21 cellular contexts compared by ENCODE assay signal in genomic region chr10:102863660-102864059, GRCh38. TPM values are rescaled to one million over a fixed set of nuclear protein-coding genes. Genes with fewer than 3 reads are reported as not detected.
DNase-seq lines count a peak whose midpoint lies in the region; ATAC-seq, FAIRE-seq and TF ChIP-seq lines count a peak whose summit lies in the region.
"Had no signal": no experiment of that assay in that cellular context is flagged by ENCODE, and none has a peak within 500 bp of the region (broad histone marks: within the 10 kb centered on the region; RNA-seq: fewer than 3 reads in every experiment).

No MANE protein-coding gene starts in this region.

- TF ChIP-seq EP300 in GM12878 (IDR thresholded peaks at IDR 0.05; ENCODE audit: borderline replicate concordance in 1 of 2, control insufficient read depth in 1 of 2, low read depth in 2 of 2, low read length in 2 of 2) = no peak

- RAD21 ChIA-PET in GM12878 (lab: Charles Lee; ENCODE audit: unreplicated experiment) = no interaction called here

- no peaks in the 10 kb centered on the region for H3K27me3 ChIP-seq in GM12878 (replicated peaks in 1 of 2; ENCODE audit: control insufficient read depth in 2 of 2, insufficient read depth in 2 of 2, low read length in 1 of 2)
- no peaks in the 10 kb centered on the region for H3K27me3 ChIP-seq in left ventricle myocardium inferior (ENCODE audit: low read depth)

- DNase-seq in EH (ENCODE audit: low read depth) (peak; percentile 7), OCI-M1 (lab: John Stamatoyannopoulos, UW) (peak; percentile 55), GM12878 (ENCODE audit: low read depth, low spot score) (no peak), osteocyte (ENCODE audit: extremely low spot score, unreplicated experiment) (peak; percentile 5), iPS-NIHi11 (ENCODE audit: low spot score) (no peak), left ventricle myocardium inferior (no peak), occipital lobe (lab: John Stamatoyannopoulos, UW) (no peak)
- DNase-seq: ACHN, DMS53, GM23248, HCEC 1CT, KG1, NCI-H1092, NCI-H146, NCI-H2081, NCI-H524, Right ventricle myocardium superior had no signal

- CTCF ChIA-PET in GM12878 (lab: Yijun Ruan, JAX) = interaction anchor here (0.8 to 2.4 kb wide), 2 partner anchors 11 to 13 kb away, joined by 3 to 5 read pairs; no protein-coding TSS in a partner anchor

- intact Hi-C loops in GM12878 (cut with micrococcal nuclease; ENCODE audit: unreplicated experiment) = no loop called here
- intact Hi-C loops in left ventricle myocardium inferior (cut with micrococcal nuclease) = no loop called here

- POLR2A ChIA-PET in GM12878 (lab: Charles Lee) = no interaction called here

- H3K27ac ChIP-seq in GM12878 (ENCODE audit: control insufficient read depth, insufficient read depth) = no peak overlapping the region
- no peak overlapping the region for H3K27ac ChIP-seq in left ventricle myocardium inferior (replicated peaks)
- H3K27ac ChIP-seq: GM23248, SK-N-MC had no signal

- peaks cover under 1% of the 10 kb centered on the region for H3K4me1 Mint-ChIP-seq in osteocyte (ENCODE audit: unreplicated experiment)

- H3K4me3 ChIP-seq in GM12878 (no peak overlapping the region), left ventricle myocardium inferior (no peak overlapping the region)
- H3K4me3 ChIP-seq: GM23248, SK-N-MC had no signal

- peaks cover 21% of the 10 kb centered on the region for H3K36me3 Mint-ChIP-seq in osteocyte (ENCODE audit: unreplicated experiment)

- TF ChIP-seq RAD21 in GM12878 (IDR thresholded peaks at IDR 0.05; ENCODE audit: insufficient read depth, low read depth, low read length) = no peak

- 89% methylated on average over 2 of the region's 2 CpGs for WGBS in GM12878 (ENCODE audit: insufficient coverage, insufficient replicate concordance, low lambda C conversion rate, missing lambda C conversion rate)

- H3K9ac ChIP-seq in GM12878 (ENCODE audit: control insufficient read depth, insufficient read depth, low read length) = no peak overlapping the region
- H3K9ac ChIP-seq: GM23248 had no signal

- no peak for TF ChIP-seq CTCF in GM12878 (IDR thresholded peaks at IDR 0.05 in 2 of 3, conservative IDR thresholded peaks at IDR 0.05 in 1 of 3; ENCODE audit: control insufficient read depth in 2 of 3, extremely low read depth in 1 of 3, insufficient read depth in 1 of 3, low read depth in 3 of 3, low read length in 3 of 3)
- TF ChIP-seq CTCF in osteocyte (IDR thresholded peaks at IDR 0.05) = no peak
- no peak for TF ChIP-seq CTCF in left ventricle myocardium inferior (IDR thresholded peaks at IDR 0.05; ENCODE audit: borderline replicate concordance)

- H2AFZ ChIP-seq in GM12878 (ENCODE audit: control insufficient read depth, low read depth, low read length) = no peak overlapping the region
- H2AFZ ChIP-seq: GM23248 had no signal

- H4K20me1 ChIP-seq in GM12878 (ENCODE audit: control insufficient read depth, insufficient read depth) = no peaks in the 10 kb centered on the region

- H3K36me3 ChIP-seq in GM12878 (ENCODE audit: control insufficient read depth in 2 of 2, insufficient read depth in 2 of 2, low read length in 1 of 2) (no peaks in the 10 kb centered on the region; a peak in 1 of 4 replicates), left ventricle myocardium inferior (peaks cover 44% of the 10 kb centered on the region)

- no peaks in the 10 kb centered on the region for H3K79me2 ChIP-seq in GM12878 (ENCODE audit: control insufficient read depth, insufficient read depth, low read length)

- H3K27me3 Mint-ChIP-seq in osteocyte (ENCODE audit: unreplicated experiment) = no peaks in the 10 kb centered on the region

- H3K4me1 ChIP-seq in GM12878 (ENCODE audit: control insufficient read depth, insufficient read depth, low read length) (no peaks in the 10 kb centered on the region), left ventricle myocardium inferior (peaks cover 15% of the 10 kb centered on the region)

- ATAC-seq in GM12878 = no peak

- no peak for TF ChIP-seq POLR2A in GM12878 (IDR thresholded peaks at IDR 0.05; ENCODE audit: low read depth, low read length)

- SMC1A ChIA-PET in GM12878 (lab: Charles Lee; ENCODE audit: uncharacterized antibody, unreplicated experiment) = interaction anchor here (1.4 to 1.6 kb wide), 2 partner anchors 11 to 38 kb away, joined by 3 to 6 read pairs; no protein-coding TSS in a partner anchor

- no peaks in the 10 kb centered on the region for H3K9me3 ChIP-seq in GM12878 (replicated peaks; ENCODE audit: control insufficient read depth, insufficient read depth, low read length)
- no peaks in the 10 kb centered on the region for H3K9me3 ChIP-seq in left ventricle myocardium inferior (replicated peaks)

- no peak overlapping the region for H3K27ac Mint-ChIP-seq in osteocyte (ENCODE audit: unreplicated experiment)

- in situ Hi-C loops in GM12878 (cut with MboI) = no loop called here

- no peak overlapping the region for H3K4me3 Mint-ChIP-seq in osteocyte (ENCODE audit: unreplicated experiment)

- no peaks in the 10 kb centered on the region for H3K9me3 Mint-ChIP-seq in osteocyte (ENCODE audit: unreplicated experiment)

- H3K4me2 ChIP-seq in GM12878 (ENCODE audit: control insufficient read depth, insufficient read depth) = no peak overlapping the region

- FAIRE-seq in GM12878 (lab: Jason Lieb, UNC) = no peak
- FAIRE-seq: RCC 7860 had no signal

- TSS peak; percentile 43 for BruUV-seq in GM12878 (replicated peaks; lab: Mats Ljungman, UMichigan)

RNA-seq across cellular contexts. Expression of gene AS3MT, which starts 5.6 kb away (rescaled TPM):
- 3.8 and 4.2 TPM in 2 replicates for total RNA-seq in GM12878 (2013; cell fraction: nucleolus; rRNA removed)
- total RNA-seq in GM12878 (2014; rRNA removed) = 0.11 and 0.38 TPM in 2 replicates
- total RNA-seq in GM12878 (2014; rRNA removed; fragmentation: Illumina TruSeq; extraction: Trizol) = 0.78 and 1.0 TPM in 2 replicates
- not detected in 2 replicates for total RNA-seq in GM12878 (2021)
- polyA plus RNA-seq in GM12878 (2011; ENCODE audit: low read depth) = 0.56 TPM
- polyA plus RNA-seq in GM12878 (2011; rRNA removed) = 0.45 and 0.72 TPM in 2 replicates
- 0.07 TPM in 1 of 2 replicates, not detected in the other for polyA plus RNA-seq in GM12878 (2011; cell fraction: cytosol; rRNA removed)
- polyA plus RNA-seq in GM12878 (2011; cell fraction: nucleus; rRNA removed) = 1.2 TPM in 1 of 2 replicates, not detected in the other
- 0.84 and 1.1 TPM in 2 replicates for polyA plus RNA-seq in GM12878 (2012)
- 0.67 and 0.79 TPM in 2 replicates for polyA plus RNA-seq in GM12878 (2014; fragmentation: Illumina TruSeq; extraction: Trizol)
- under 1 TPM; 0.14 to 0.33 TPM for polyA plus RNA-seq in GM12878 (2014; fragmentation: Nextera tagmentation; extraction: Ambion mirVana)
- 0.48 and 0.64 TPM in 2 replicates for polyA plus RNA-seq in GM12878 (2014; rRNA removed)
- under 1 TPM in 1 of 2 experiments, not detected in 1; 0.21 TPM for polyA plus RNA-seq in GM12878 (2016; fragmentation: Nextera tagmentation; extraction: Ambion mirVana)
- 0.44 TPM in 1 of 2 replicates, not detected in the other for polyA minus RNA-seq in GM12878 (2011; rRNA and poly(A)+ RNA removed)
- not detected in 2 replicates for polyA minus RNA-seq in GM12878 (2011; cell fraction: cytosol; rRNA and poly(A)+ RNA removed)
- 0.24 TPM in 1 of 2 replicates, not detected in the other for polyA minus RNA-seq in GM12878 (2011; cell fraction: nucleus; rRNA and poly(A)+ RNA removed)
- 2.7 and 2.8 TPM in 2 replicates for total RNA-seq in osteocyte
- 17.2 TPM for total RNA-seq in left ventricle myocardium inferior
- 10.8 TPM for total RNA-seq in occipital lobe

RNA-seq across cellular contexts. Expression of gene BORCS7, which starts 9.6 kb away (rescaled TPM):
- total RNA-seq in GM12878 (2013; cell fraction: nucleolus; rRNA removed) = 36.5 and 37.3 TPM in 2 replicates
- total RNA-seq in GM12878 (2014; rRNA removed) (8.2 and 12.2 TPM in 2 replicates), GM12878 (2014; rRNA removed; fragmentation: Illumina TruSeq; extraction: Trizol) (10.8 and 11.7 TPM in 2 replicates), GM12878 (2021) (4.6 and 6.6 TPM in 2 replicates), osteocyte (22.6 and 24.5 TPM in 2 replicates), left ventricle myocardium inferior (14.4 TPM), occipital lobe (26.8 TPM)
- polyA plus RNA-seq in GM12878 (2011; ENCODE audit: low read depth) = 6.5 TPM
- polyA plus RNA-seq in GM12878 (2011; rRNA removed) (23.5 and 25.5 TPM in 2 replicates), GM12878 (2014; fragmentation: Illumina TruSeq; extraction: Trizol) (8.2 and 14.1 TPM in 2 replicates), GM12878 (2014; fragmentation: Nextera tagmentation; extraction: Ambion mirVana) (10 to 100 TPM; 14.9 to 19.2 TPM), GM12878 (2014; rRNA removed) (9.4 and 13.0 TPM in 2 replicates), GM12878 (2016; fragmentation: Nextera tagmentation; extraction: Ambion mirVana) (10 to 100 TPM; 13.6 to 15.2 TPM)
- 11.1 and 17.1 TPM in 2 replicates for polyA plus RNA-seq in GM12878 (2011; cell fraction: cytosol; rRNA removed)
- polyA plus RNA-seq in GM12878 (2011; cell fraction: nucleus; rRNA removed) = 4.3 and 8.4 TPM in 2 replicates
- 10.3 and 11.0 TPM in 2 replicates for polyA plus RNA-seq in GM12878 (2012)
- polyA minus RNA-seq in GM12878 (2011; rRNA and poly(A)+ RNA removed) = 7.2 and 9.2 TPM in 2 replicates
- polyA minus RNA-seq in GM12878 (2011; cell fraction: cytosol; rRNA and poly(A)+ RNA removed) = 2.4 and 2.6 TPM in 2 replicates
- 1.6 and 4.7 TPM in 2 replicates for polyA minus RNA-seq in GM12878 (2011; cell fraction: nucleus; rRNA and poly(A)+ RNA removed)

RNA-seq across cellular contexts. Expression of gene CYP17A1, which starts 26.4 kb away (rescaled TPM):
- total RNA-seq in GM12878 (2013; cell fraction: nucleolus; rRNA removed) = not detected in 2 replicates
- total RNA-seq in GM12878 (2014; rRNA removed) (not detected in 2 replicates), GM12878 (2014; rRNA removed; fragmentation: Illumina TruSeq; extraction: Trizol) (not detected in 2 replicates), GM12878 (2021) (1.9 and 2.1 TPM in 2 replicates), osteocyte (not detected in 2 replicates), left ventricle myocardium inferior (not detected), occipital lobe (not detected)
- polyA plus RNA-seq in GM12878 (2011; ENCODE audit: low read depth) = not detected
- polyA plus RNA-seq in GM12878 (2011; rRNA removed) (not detected in 2 replicates), GM12878 (2014; fragmentation: Illumina TruSeq; extraction: Trizol) (not detected in 2 replicates), GM12878 (2014; fragmentation: Nextera tagmentation; extraction: Ambion mirVana) (not detected), GM12878 (2014; rRNA removed) (not detected in 2 replicates), GM12878 (2016; fragmentation: Nextera tagmentation; extraction: Ambion mirVana) (not detected)
- polyA plus RNA-seq in GM12878 (2011; cell fraction: cytosol; rRNA removed) = not detected in 2 replicates
- not detected in 2 replicates for polyA plus RNA-seq in GM12878 (2011; cell fraction: nucleus; rRNA removed)
- not detected in 2 replicates for polyA plus RNA-seq in GM12878 (2012)
- not detected in 2 replicates for polyA minus RNA-seq in GM12878 (2011; rRNA and poly(A)+ RNA removed)
- polyA minus RNA-seq in GM12878 (2011; cell fraction: cytosol; rRNA and poly(A)+ RNA removed) = not detected in 2 replicates
- polyA minus RNA-seq in GM12878 (2011; cell fraction: nucleus; rRNA and poly(A)+ RNA removed) = not detected in 2 replicates
- total RNA-seq: G401, GM23248, M059J, Right ventricle myocardium superior had no signal
- polyA plus RNA-seq: GM23248 had no signal

RNA-seq across cellular contexts. Expression of gene CNNM2, which starts 54.4 kb away (rescaled TPM):
- total RNA-seq in GM12878 (2013; cell fraction: nucleolus; rRNA removed) = 53.4 and 62.4 TPM in 2 replicates
- total RNA-seq in GM12878 (2014; rRNA removed) (4.3 and 7.1 TPM in 2 replicates), GM12878 (2014; rRNA removed; fragmentation: Illumina TruSeq; extraction: Trizol) (2.2 and 2.3 TPM in 2 replicates), GM12878 (2021) (5.6 and 7.3 TPM in 2 replicates), osteocyte (11.7 and 15.1 TPM in 2 replicates), left ventricle myocardium inferior (3.3 TPM), occipital lobe (7.6 TPM)
- 2.2 TPM for polyA plus RNA-seq in GM12878 (2011; ENCODE audit: low read depth)
- polyA plus RNA-seq in GM12878 (2011; rRNA removed) (1.7 and 3.4 TPM in 2 replicates), GM12878 (2014; fragmentation: Illumina TruSeq; extraction: Trizol) (2.6 and 3.4 TPM in 2 replicates), GM12878 (2014; fragmentation: Nextera tagmentation; extraction: Ambion mirVana) (under 1 TPM; 0.18 to 0.33 TPM), GM12878 (2014; rRNA removed) (2.4 and 2.5 TPM in 2 replicates), GM12878 (2016; fragmentation: Nextera tagmentation; extraction: Ambion mirVana) (1 to 10 TPM; 2.0 to 3.6 TPM)
- polyA plus RNA-seq in GM12878 (2011; cell fraction: cytosol; rRNA removed) = 3.2 TPM in 2 replicates
- 6.3 and 6.7 TPM in 2 replicates for polyA plus RNA-seq in GM12878 (2011; cell fraction: nucleus; rRNA removed)
- polyA plus RNA-seq in GM12878 (2012) = 4.5 and 6.7 TPM in 2 replicates
- 7.2 and 7.8 TPM in 2 replicates for polyA minus RNA-seq in GM12878 (2011; rRNA and poly(A)+ RNA removed)
- 2.4 and 3.6 TPM in 2 replicates for polyA minus RNA-seq in GM12878 (2011; cell fraction: cytosol; rRNA and poly(A)+ RNA removed)
- polyA minus RNA-seq in GM12878 (2011; cell fraction: nucleus; rRNA and poly(A)+ RNA removed) = 4.8 and 8.5 TPM in 2 replicates

Comparison
In these comparisons a context has a peak if more than half of its experiments do, and no peak if none do; other contexts are left out.
1. DNase-seq: peak in EH (single experiment), OCI-M1 (single experiment) and osteocyte (single experiment); none in GM12878 (single experiment), iPS-NIHi11 (single experiment), left ventricle myocardium inferior (single experiment) and occipital lobe (single experiment).